In genomic region chr12:14774074-14774943, GRCh38 we compare ENCODE assay signal across 7 cellular contexts. TPM values are rescaled to one million over a fixed set of nuclear protein-coding genes. Genes with fewer than 3 reads are reported as not detected.
DNase-seq lines count a peak whose midpoint lies in the region; ATAC-seq and TF ChIP-seq lines count a peak whose summit lies in the region.

No MANE protein-coding gene starts in this region.

- peaks cover 5% of the 10 kb centered on the region; the same call in 1 of the 2 replicates for H3K36me3 ChIP-seq in OCI-LY7 (ENCODE audit: insufficient read depth, low read length)

- H3K4me2 ChIP-seq in OCI-LY7 (ENCODE audit: low read length), result peak overlapping the region; percentile 90

- H3K9me3 ChIP-seq in OCI-LY7 (ENCODE audit: low read length), result no peaks in the 10 kb centered on the region

- H3K4me3 ChIP-seq in OCI-LY7 (ENCODE audit: low read depth, low read length, poor library complexity, severe bottlenecking), result peak overlapping the region; percentile 84

- peak overlapping the region; percentile 74 for H2AFZ ChIP-seq in OCI-LY7 (ENCODE audit: low read length)

- peaks cover 20% of the 10 kb centered on the region; the same call in 1 of the 2 replicates for H3K79me2 ChIP-seq in OCI-LY7 (ENCODE audit: insufficient read depth, low read depth, low read length)

- CTCF ChIA-PET in OCI-LY7 (lab: Charles Lee; ENCODE audit: unreplicated experiment), result interaction anchor here (0.6 to 1.8 kb wide), 3 partner anchors 10 to 180 kb away, joined by 3 to 5 read pairs (median 3); no protein-coding TSS in a partner anchor

- peaks cover 53% of the 10 kb centered on the region for H3K4me1 Mint-ChIP-seq in activated T-helper 1 cell treated with anti-CD3 and anti-CD28 coated beads, Interleukin-12 subunit alpha, Interleukin-12 subunit beta, Interleukin-2, Interleukin-4 antibody, amounts not matched to agents 30 ng/mL and 10 ng/mL and 1 ng/mL, durations not matched to agents 14 hours and 24 hours and 36 hours (ENCODE audit: low read depth)

- peaks cover 5% of the 10 kb centered on the region for H3K36me3 Mint-ChIP-seq in activated T-helper 1 cell treated with anti-CD3 and anti-CD28 coated beads, Interleukin-12 subunit alpha, Interleukin-12 subunit beta, Interleukin-2, Interleukin-4 antibody, amounts not matched to agents 30 ng/mL and 10 ng/mL and 1 ng/mL, durations not matched to agents 14 hours and 24 hours and 36 hours (ENCODE audit: low read depth)

- ATAC-seq in GM18867 (IDR thresholded peaks at IDR 0.05; ENCODE audit: unreplicated experiment), result peak; percentile 61
- peak; percentile 48 for ATAC-seq in HG03064 (IDR thresholded peaks at IDR 0.05; ENCODE audit: low read depth, unreplicated experiment)

- no peak for TF ChIP-seq CTCF in OCI-LY7 (conservative IDR thresholded peaks at IDR 0.05; ENCODE audit: low read length)

- no peaks in the 10 kb centered on the region for H3K9me2 ChIP-seq in OCI-LY7 (ENCODE audit: insufficient read depth, low read length)

- peak; percentile 98 for DNase-seq in OCI-LY7 (ENCODE audit: low spot score)
- peak; percentile 92 for DNase-seq in activated T-helper 1 cell treated with anti-CD3 and anti-CD28 coated beads, Interleukin-12 subunit alpha, Interleukin-12 subunit beta, Interleukin-2, Interleukin-4 antibody, amounts not matched to agents 30 ng/mL and 10 ng/mL and 1 ng/mL, durations not matched to agents 14 hours and 24 hours and 36 hours (ENCODE audit: low spot score)
- peak; percentile 97 for DNase-seq in fibroblast of gingiva (ENCODE audit: low read depth)
- peak; percentile 85 for DNase-seq in myocyte (ENCODE audit: low read depth)
- peak; percentile 65 for DNase-seq in stimulated activated CD8-positive, alpha-beta memory T cell treated with anti-CD3 and anti-CD28 coated beads, Interleukin-7, amount 100 ng/mL, for 24 hours (ENCODE audit: low read depth)

- peak overlapping the region; percentile 81 for H3K27ac ChIP-seq in OCI-LY7 (ENCODE audit: low read depth, low read length, poor library complexity, severe bottlenecking)

- no peaks in the 10 kb centered on the region for H3K9me3 Mint-ChIP-seq in activated T-helper 1 cell treated with anti-CD3 and anti-CD28 coated beads, Interleukin-12 subunit alpha, Interleukin-12 subunit beta, Interleukin-2, Interleukin-4 antibody, amounts not matched to agents 30 ng/mL and 10 ng/mL and 1 ng/mL, durations not matched to agents 14 hours and 24 hours and 36 hours

- H3K27ac Mint-ChIP-seq in activated T-helper 1 cell treated with anti-CD3 and anti-CD28 coated beads, Interleukin-12 subunit alpha, Interleukin-12 subunit beta, Interleukin-2, Interleukin-4 antibody, amounts not matched to agents 30 ng/mL and 10 ng/mL and 1 ng/mL, durations not matched to agents 14 hours and 24 hours and 36 hours, result peak overlapping the region; percentile 98

- BruUV-seq in OCI-LY7 (replicated peaks; lab: Mats Ljungman, UMichigan), result TSS peak; percentile 95

- POLR2A ChIA-PET in OCI-LY7 (lab: Charles Lee), result interaction anchor here (0.6 to 9.5 kb wide), 13 partner anchors 8 to 1136 kb away, joined by 3 to 162 read pairs (median 4); partner anchors contain the start of genes ARHGDIB, C12orf60 and WBP11

- H3K4me1 ChIP-seq in OCI-LY7 (ENCODE audit: insufficient read depth, low read length, poor library complexity, severe bottlenecking), result peaks cover 36% of the 10 kb centered on the region

- peak overlapping the region; percentile 97 for H3K4me3 Mint-ChIP-seq in activated T-helper 1 cell treated with anti-CD3 and anti-CD28 coated beads, Interleukin-12 subunit alpha, Interleukin-12 subunit beta, Interleukin-2, Interleukin-4 antibody, amounts not matched to agents 30 ng/mL and 10 ng/mL and 1 ng/mL, durations not matched to agents 14 hours and 24 hours and 36 hours

- no peaks in the 10 kb centered on the region for H3K27me3 Mint-ChIP-seq in activated T-helper 1 cell treated with anti-CD3 and anti-CD28 coated beads, Interleukin-12 subunit alpha, Interleukin-12 subunit beta, Interleukin-2, Interleukin-4 antibody, amounts not matched to agents 30 ng/mL and 10 ng/mL and 1 ng/mL, durations not matched to agents 14 hours and 24 hours and 36 hours (ENCODE audit: insufficient read depth)

- intact Hi-C loops in OCI-LY7 (cut with micrococcal nuclease; ENCODE audit: unreplicated experiment), result loop anchor here (1.0 to 10.0 kb wide), 9 partner anchors 29 to 1110 kb away; partner anchors contain the start of genes C12orf60, STRAP and WBP11
- intact Hi-C loops in activated T-helper 1 cell treated with anti-CD3 and anti-CD28 coated beads, Interleukin-12 subunit alpha, Interleukin-12 subunit beta, Interleukin-2, Interleukin-4 antibody, amounts not matched to agents 30 ng/mL and 10 ng/mL and 1 ng/mL, durations not matched to agents 14 hours and 24 hours and 36 hours (cut with micrococcal nuclease), result loop anchor here (1.0 to 10.0 kb wide), 6 partner anchors 29 to 537 kb away; partner anchors contain the start of genes ARHGDIB, C12orf60 and WBP11

- H4K20me1 ChIP-seq in OCI-LY7 (ENCODE audit: insufficient read depth, low read length), result peaks cover 8% of the 10 kb centered on the region

RNA-seq across cellular contexts. Expression of gene WBP11, which starts 29.0 kb away (rescaled TPM):
- total RNA-seq in OCI-LY7 (2014; rRNA removed; shearing (Covaris generic)), result 16.5 and 22.8 TPM in 2 replicates
- total RNA-seq in OCI-LY7 (2022) (107 TPM in 2 replicates), myocyte (20.5 and 26.5 TPM in 2 replicates)
- total RNA-seq in activated T-helper 1 cell treated with anti-CD3 and anti-CD28 coated beads, Interleukin-12 subunit alpha, Interleukin-12 subunit beta, Interleukin-2, Interleukin-4 antibody, amounts not matched to agents 30 ng/mL and 10 ng/mL and 1 ng/mL, durations not matched to agents 14 hours and 24 hours and 36 hours, result 128 and 142 TPM in 2 replicates
- polyA plus RNA-seq in myocyte (2012), result 27.6 TPM

RNA-seq across cellular contexts. Expression of gene C12orf60, which starts 29.2 kb away (rescaled TPM):
- 2.8 and 3.2 TPM in 2 replicates for total RNA-seq in OCI-LY7 (2014; rRNA removed; shearing (Covaris generic))
- total RNA-seq in OCI-LY7 (2022) (3.4 and 3.9 TPM in 2 replicates), myocyte (1.5 and 1.8 TPM in 2 replicates)
- 2.1 and 2.2 TPM in 2 replicates for total RNA-seq in activated T-helper 1 cell treated with anti-CD3 and anti-CD28 coated beads, Interleukin-12 subunit alpha, Interleukin-12 subunit beta, Interleukin-2, Interleukin-4 antibody, amounts not matched to agents 30 ng/mL and 10 ng/mL and 1 ng/mL, durations not matched to agents 14 hours and 24 hours and 36 hours
- polyA plus RNA-seq in myocyte (2012), result 1.6 TPM

RNA-seq across cellular contexts. Expression of gene SMCO3, which starts 39.7 kb away (rescaled TPM):
- not detected in 2 replicates for total RNA-seq in OCI-LY7 (2014; rRNA removed; shearing (Covaris generic))
- total RNA-seq in OCI-LY7 (2022) (not detected in 2 replicates), myocyte (not detected in 2 replicates)
- total RNA-seq in activated T-helper 1 cell treated with anti-CD3 and anti-CD28 coated beads, Interleukin-12 subunit alpha, Interleukin-12 subunit beta, Interleukin-2, Interleukin-4 antibody, amounts not matched to agents 30 ng/mL and 10 ng/mL and 1 ng/mL, durations not matched to agents 14 hours and 24 hours and 36 hours, result not detected in 2 replicates
- polyA plus RNA-seq in myocyte (2012), result 0.09 TPM

Comparison
In these comparisons a context has a peak if more than half of its experiments do, and no peak if none do; other contexts are left out.
1. Peak in every context shown above with its lines: DNase-seq, ATAC-seq, H3K4me3 ChIP-seq and H3K27ac ChIP-seq.